ENCODE assay signal across 7 cellular contexts in genomic region chr19:46660601-46661019, GRCh38. TPM values are rescaled to one million over a fixed set of nuclear protein-coding genes. Genes with fewer than 3 reads are reported as not detected.
DNase-seq lines count a peak whose midpoint lies in the region; ATAC-seq and TF ChIP-seq lines count a peak whose summit lies in the region.
"Had no signal": no experiment of that assay in that cellular context is flagged by ENCODE, and none has a peak within 500 bp of the region (broad histone marks: within the 10 kb centered on the region; RNA-seq: fewer than 3 reads in every experiment).

No MANE protein-coding gene starts in this region.

- peak overlapping the region; percentile 87 for H3K4me3 ChIP-seq in ovary

- H3K4me3 Mint-ChIP-seq in chondrocyte (ENCODE audit: unreplicated experiment), result peak overlapping the region; percentile 77

- H3K27me3 Mint-ChIP-seq in chondrocyte (ENCODE audit: low read depth), result no peaks in the 10 kb centered on the region

- TF ChIP-seq EP300 in ovary (IDR thresholded peaks at IDR 0.05), result no peak

- no peaks in the 10 kb centered on the region for H3K4me1 ChIP-seq in ovary (ENCODE audit: insufficient read depth)

- DNase-seq in chondrocyte (ENCODE audit: low spot score), result no peak
- peak in 3 of 5 donors; percentile 43 to 69 (median 58) for DNase-seq in ovary
- DNase-seq in cerebellar cortex (ENCODE audit: low spot score), result no peak
- no peak for DNase-seq in SHP77 (lab: John Stamatoyannopoulos, UW)
- no peak for DNase-seq in UCSD-AML1 (lab: John Stamatoyannopoulos, UW; ENCODE audit: unreplicated experiment)

- TF ChIP-seq CTCF in chondrocyte (IDR thresholded peaks at IDR 0.05) (no peak), ovary (IDR thresholded peaks at IDR 0.05) (no peak)

- peak overlapping the region; percentile 49 for H3K27ac Mint-ChIP-seq in chondrocyte (ENCODE audit: unreplicated experiment)

- H3K9me3 ChIP-seq in ovary, result no peaks in the 10 kb centered on the region

- intact Hi-C loops in ovary (cut with DNase I), result loop anchor here in 3 of 4 donors (10.0 kb wide), 3 partner anchors 46 to 136 kb away; partner anchors contain the start of gene CALM3 (in 1 of the 3)

- no peaks in the 10 kb centered on the region for H3K36me3 Mint-ChIP-seq in chondrocyte (ENCODE audit: low read depth)

- no peaks in the 10 kb centered on the region for H3K36me3 ChIP-seq in ovary

- peak; percentile 60 for TF ChIP-seq POLR2A in ovary (IDR thresholded peaks at IDR 0.05)

- no peaks in the 10 kb centered on the region for H3K9me3 Mint-ChIP-seq in chondrocyte (ENCODE audit: low read depth)

- H3K27ac ChIP-seq in ovary, result peak overlapping the region; percentile 59 to 73

- H3K27me3 ChIP-seq in ovary, result no peaks in the 10 kb centered on the region

- 1% methylated on average over 15 to 39 of the region's 39 CpGs for WGBS in ovary, 3 donors

- peak; percentile 6 for ATAC-seq in HG03442 (IDR thresholded peaks at IDR 0.05; ENCODE audit: unreplicated experiment)

- peaks cover 27% of the 10 kb centered on the region for H3K4me1 Mint-ChIP-seq in chondrocyte (ENCODE audit: low read depth)

RNA-seq across cellular contexts. Expression of gene DACT3, which starts 0.4 kb away (rescaled TPM):
- total RNA-seq in chondrocyte (17.1 to 18.7 TPM (median 18.5 TPM) in 3 replicates), ovary (10 to 100 TPM in 6 of 7 donors, 1 to 10 TPM in 1; 7.6 to 56.5 (median 20.8) TPM)
- polyA plus RNA-seq in ovary, result 10 to 100 TPM; 15.2 to 51.3 TPM

RNA-seq across cellular contexts. Expression of gene GNG8, which starts 24.6 kb away (rescaled TPM):
- total RNA-seq in chondrocyte (not detected in 3 replicates), ovary (not detected)
- polyA plus RNA-seq in ovary, result not detected
- total RNA-seq: dermis microvascular lymphatic vessel endothelial cell had no signal

RNA-seq across cellular contexts. Expression of gene PTGIR, which starts 35.7 kb away (rescaled TPM):
- total RNA-seq in chondrocyte (0.80 to 2.4 TPM (median 2.2 TPM) in 3 replicates), ovary (1 to 10 TPM in 3 of 7 donors, under 1 TPM in 4; 0.24 to 1.5 (median 0.71) TPM)
- polyA plus RNA-seq in ovary, result 1 to 10 TPM in 1 of 2 donors, under 1 TPM in 1; 0.55 to 1.8 TPM
- total RNA-seq: dermis microvascular lymphatic vessel endothelial cell had no signal

RNA-seq across cellular contexts. Expression of gene PRKD2, which starts 56.3 kb away (rescaled TPM):
- total RNA-seq in chondrocyte, result 21.9 to 31.9 TPM (median 23.3 TPM) in 3 replicates
- total RNA-seq in ovary, result 10 to 100 TPM; 21.2 to 55.4 (median 46.6) TPM
- polyA plus RNA-seq in ovary, result 10 to 100 TPM; 17.7 to 29.7 TPM

RNA-seq across cellular contexts. Expression of gene CALM3, which starts 59.5 kb away (rescaled TPM):
- total RNA-seq in chondrocyte (137 to 148 TPM (median 144 TPM) in 3 replicates), ovary (100 to 1,000 TPM in 5 of 7 donors, 10 to 100 TPM in 2; 80.5 to 312 (median 225) TPM)
- 100 to 1,000 TPM; 191 to 646 TPM for polyA plus RNA-seq in ovary

Comparison
In these comparisons a context has a peak if more than half of its experiments do, and no peak if none do; other contexts are left out.
1. DNase-seq: peak in ovary (3 of 5); none in chondrocyte (single experiment), cerebellar cortex (single experiment), SHP77 (0 of 2) and UCSD-AML1 (single experiment).